10 cellular contexts compared by ENCODE assay signal in genomic region chr17:58339775-58340622, GRCh38. TPM values are rescaled to one million over a fixed set of nuclear protein-coding genes. Genes with fewer than 3 reads are reported as not detected.
DNase-seq lines count a peak whose midpoint lies in the region; ATAC-seq and TF ChIP-seq lines count a peak whose summit lies in the region.
"Had no signal": no experiment of that assay in that cellular context is flagged by ENCODE, and none has a peak within 500 bp of the region (broad histone marks: within the 10 kb centered on the region; RNA-seq: fewer than 3 reads in every experiment).

No MANE protein-coding gene starts in this region.

- no peak for DNase-seq in AG04449 (ENCODE audit: low read depth, low spot score)
- DNase-seq in HFF-Myc (ENCODE audit: extremely low read depth, low read depth), result no peak
- peak; percentile 47 for DNase-seq in activated naive CD8-positive, alpha-beta T cell treated with anti-CD3 and anti-CD28 coated beads, Interleukin-2, amount 10 ng/mL, durations not matched to agents 7 days and 5 days
- DNase-seq in osteocyte (ENCODE audit: extremely low spot score, unreplicated experiment), result no peak
- DNase-seq: foreskin fibroblast, NCI-H446 treated with DMSO at 0.1 percent for 48 hours had no signal

- H3K9me3 ChIP-seq in mucosa of rectum (ENCODE audit: control insufficient read depth in 2 of 2, low read length in 2 of 2), result no peaks in the 10 kb centered on the region

- peak overlapping the region; percentile 62 for H3K4me3 ChIP-seq in AG04449 (ENCODE audit: low read depth, low read length)
- H3K4me3 ChIP-seq in HFF-Myc (replicated peaks; ENCODE audit: low read depth, low read length), result peak overlapping the region; percentile 23
- peak overlapping the region; percentile 8 to 65 for H3K4me3 ChIP-seq in mucosa of rectum (ENCODE audit: low read length in 2 of 2)

- H3K27me3 Mint-ChIP-seq in activated naive CD8-positive, alpha-beta T cell treated with anti-CD3 and anti-CD28 coated beads, Interleukin-2, amount 10 ng/mL, durations not matched to agents 7 days and 5 days, result no peaks in the 10 kb centered on the region
- H3K27me3 Mint-ChIP-seq in osteocyte (ENCODE audit: unreplicated experiment), result no peaks in the 10 kb centered on the region

- H3K4me1 ChIP-seq in mucosa of rectum (ENCODE audit: control insufficient read depth in 2 of 2, insufficient read depth in 2 of 2, low read length in 2 of 2), result peaks cover 36 to 43% of the 10 kb centered on the region in 2 donors

- no peak for ATAC-seq in activated naive CD8-positive, alpha-beta T cell treated with anti-CD3 and anti-CD28 coated beads, Interleukin-2, amount 10 ng/mL, durations not matched to agents 7 days and 5 days (ENCODE audit: low read depth)
- ATAC-seq in GM19467 (IDR thresholded peaks at IDR 0.05; ENCODE audit: unreplicated experiment) (no peak), HG02642 (IDR thresholded peaks at IDR 0.05; ENCODE audit: poor library complexity, unreplicated experiment) (no peak), GM19455 (IDR thresholded peaks at IDR 0.05; ENCODE audit: unreplicated experiment) (no peak)

- CTCF ChIA-PET in AG04449 (lab: Yijun Ruan, JAX), result interaction anchor here (0.8 to 6.3 kb wide), 6 partner anchors 9 to 350 kb away, joined by 3 to 28 read pairs (median 4); partner anchors contain the start of genes RNF43 and SUPT4H1

- peak overlapping the region; percentile 88 to 89 for H3K27ac ChIP-seq in mucosa of rectum (ENCODE audit: low read depth in 2 of 2, low read length in 2 of 2)

- peaks cover 14 to 18% of the 10 kb centered on the region in 2 donors for H3K36me3 ChIP-seq in mucosa of rectum (ENCODE audit: control insufficient read depth in 2 of 2, insufficient read depth in 2 of 2, low read length in 2 of 2)

- POLR2A ChIA-PET in AG04449 (lab: Yijun Ruan, JAX), result interaction anchor here (1.8 to 7.5 kb wide), 3 partner anchors 11 to 23 kb away, joined by 6 to 88 read pairs (median 6); partner anchors contain the start of gene SUPT4H1
- POLR2A ChIA-PET in activated naive CD8-positive, alpha-beta T cell treated with anti-CD3 and anti-CD28 coated beads, Interleukin-2, amount 10 ng/mL, durations not matched to agents 7 days and 5 days (lab: Charles Lee), result interaction anchor here (0.7 to 18.3 kb wide), 7 partner anchors 13 to 1498 kb away, joined by 3 to 2283 read pairs (median 5); partner anchors contain the start of genes RNF43, SUPT4H1 and TSPOAP1

- peaks cover 54% of the 10 kb centered on the region for H3K4me1 Mint-ChIP-seq in activated naive CD8-positive, alpha-beta T cell treated with anti-CD3 and anti-CD28 coated beads, Interleukin-2, amount 10 ng/mL, durations not matched to agents 7 days and 5 days
- H3K4me1 Mint-ChIP-seq in osteocyte (ENCODE audit: unreplicated experiment), result peaks cover 5% of the 10 kb centered on the region

- H3K9ac ChIP-seq in mucosa of rectum (ENCODE audit: low read depth in 1 of 2, low read length in 2 of 2), result peak overlapping the region; percentile 13 to 43

- H3K4me3 Mint-ChIP-seq in activated naive CD8-positive, alpha-beta T cell treated with anti-CD3 and anti-CD28 coated beads, Interleukin-2, amount 10 ng/mL, durations not matched to agents 7 days and 5 days, result peak overlapping the region; percentile 93
- H3K4me3 Mint-ChIP-seq in osteocyte (ENCODE audit: unreplicated experiment), result no peak overlapping the region

- H3K27ac Mint-ChIP-seq in activated naive CD8-positive, alpha-beta T cell treated with anti-CD3 and anti-CD28 coated beads, Interleukin-2, amount 10 ng/mL, durations not matched to agents 7 days and 5 days, result peak overlapping the region; percentile 97
- H3K27ac Mint-ChIP-seq in osteocyte (ENCODE audit: unreplicated experiment), result no peak overlapping the region

- TF ChIP-seq CTCF in AG04449 (IDR thresholded peaks at IDR 0.05; ENCODE audit: insufficient read depth, low read length, missing control alignments) (no peak), HFF-Myc (IDR thresholded peaks at IDR 0.05; ENCODE audit: low read depth, low read length, missing control alignments) (no peak), osteocyte (IDR thresholded peaks at IDR 0.05) (no peak)

- no peaks in the 10 kb centered on the region for H3K27me3 ChIP-seq in mucosa of rectum (ENCODE audit: control insufficient read depth in 2 of 2, insufficient read depth in 2 of 2, low read length in 2 of 2)

- peaks cover 36% of the 10 kb centered on the region for H3K36me3 Mint-ChIP-seq in activated naive CD8-positive, alpha-beta T cell treated with anti-CD3 and anti-CD28 coated beads, Interleukin-2, amount 10 ng/mL, durations not matched to agents 7 days and 5 days
- H3K36me3 Mint-ChIP-seq in osteocyte (ENCODE audit: unreplicated experiment), result peaks cover 9% of the 10 kb centered on the region

- no peaks in the 10 kb centered on the region for H3K9me3 Mint-ChIP-seq in activated naive CD8-positive, alpha-beta T cell treated with anti-CD3 and anti-CD28 coated beads, Interleukin-2, amount 10 ng/mL, durations not matched to agents 7 days and 5 days
- no peaks in the 10 kb centered on the region for H3K9me3 Mint-ChIP-seq in osteocyte (ENCODE audit: unreplicated experiment)

RNA-seq across cellular contexts. Expression of gene TSPOAP1, which starts 11.4 kb away (rescaled TPM):
- total RNA-seq in activated naive CD8-positive, alpha-beta T cell treated with anti-CD3 and anti-CD28 coated beads, Interleukin-2, amount 10 ng/mL, durations not matched to agents 7 days and 5 days, result 10 to 100 TPM; 70.6 to 77.7 TPM
- total RNA-seq in osteocyte, result 0.05 TPM in 1 of 2 replicates, not detected in the other

RNA-seq across cellular contexts. Expression of gene SUPT4H1, which starts 12.0 kb away (rescaled TPM):
- total RNA-seq in activated naive CD8-positive, alpha-beta T cell treated with anti-CD3 and anti-CD28 coated beads, Interleukin-2, amount 10 ng/mL, durations not matched to agents 7 days and 5 days, result 10 to 100 TPM; 66.4 to 70.2 TPM
- total RNA-seq in osteocyte, result 77.0 and 80.6 TPM in 2 replicates

RNA-seq across cellular contexts. Expression of gene MPO, which starts 59.3 kb away (rescaled TPM):
- not detected for total RNA-seq in activated naive CD8-positive, alpha-beta T cell treated with anti-CD3 and anti-CD28 coated beads, Interleukin-2, amount 10 ng/mL, durations not matched to agents 7 days and 5 days
- not detected in 2 replicates for total RNA-seq in osteocyte

Comparison
In these comparisons a context has a peak if more than half of its experiments do, and no peak if none do; other contexts are left out.
1. RNA of gene TSPOAP1, which starts 11.4 kb away (total RNA-seq): 70.6 to 77.7 TPM in activated naive CD8-positive, alpha-beta T cell treated with anti-CD3 and anti-CD28 coated beads, Interleukin-2, amount 10 ng/mL, durations not matched to agents 7 days and 5 days; 0.05 TPM in osteocyte; every median in the first group is over 10 times any median in the second.
2. Peak in every context shown above with its lines, with median percentiles within 50 percentile points of each other: H3K4me3 ChIP-seq.